ENCODE assay signal across 25 cellular contexts in genomic region chr12:30813741-30814687, GRCh38. TPM values are rescaled to one million over a fixed set of nuclear protein-coding genes. Genes with fewer than 3 reads are reported as not detected.
DNase-seq lines count a peak whose midpoint lies in the region; ATAC-seq and TF ChIP-seq lines count a peak whose summit lies in the region.
"Had no signal": no experiment of that assay in that cellular context is flagged by ENCODE, and none has a peak within 500 bp of the region (broad histone marks: within the 10 kb centered on the region; RNA-seq: fewer than 3 reads in every experiment).

No MANE protein-coding gene starts in this region.

- H3K9me3 Mint-ChIP-seq in activated naive CD4-positive, alpha-beta T cell treated with anti-CD3 and anti-CD28 coated beads for 36 hours: no peaks in the 10 kb centered on the region
- H3K9me3 Mint-ChIP-seq: activated CD4-positive, alpha-beta memory T cell treated with anti-CD3 and anti-CD28 coated beads for 36 hours; activated naive CD8-positive, alpha-beta T cell treated with anti-CD3 and anti-CD28 coated beads, Interleukin-2, amount 10 ng/mL, durations not matched to agents 7 days and 5 days; CD4-positive, CD25-positive, alpha-beta regulatory T cell had no signal

- H3K27me3 ChIP-seq in aorta (ENCODE audit: control insufficient read depth in 1 of 2, insufficient read depth in 2 of 2, low read length in 1 of 2): no peaks in the 10 kb centered on the region
- H3K27me3 ChIP-seq in WERI-Rb-1 (ENCODE audit: insufficient read depth, low read depth, severe bottlenecking): no peaks in the 10 kb centered on the region
- H3K27me3 ChIP-seq: cardiac muscle cell, testis had no signal

- WGBS in aorta, 2 donors: 45 to 62% methylated on average over 2 of the region's 2 CpGs

- H3K4me3 ChIP-seq in fibroblast of the aortic adventitia (ENCODE audit: low read depth, low read length) (no peak overlapping the region), aorta (ENCODE audit: low read length in 2 of 2) (no peak overlapping the region), WERI-Rb-1 (ENCODE audit: low read depth, low read length) (no peak overlapping the region)
- H3K4me3 ChIP-seq: cardiac muscle cell, K562, SK-N-MC, testis had no signal

- no peak overlapping the region for H3K27ac ChIP-seq in aorta (ENCODE audit: low read depth in 1 of 2, low read length in 2 of 2)
- H3K27ac ChIP-seq in WERI-Rb-1: no peak overlapping the region
- H3K27ac ChIP-seq: cardiac muscle cell, SK-N-MC, testis, VCaP had no signal

- intact Hi-C loops in activated naive CD4-positive, alpha-beta T cell treated with anti-CD3 and anti-CD28 coated beads for 36 hours (cut with micrococcal nuclease): loop anchor here (5.0 kb wide), 1 partner anchor 1732 kb away; no protein-coding TSS in a partner anchor
- intact Hi-C loops in aorta (cut with DNase I): no loop called here

- no peak overlapping the region for H3K4me3 Mint-ChIP-seq in activated naive CD4-positive, alpha-beta T cell treated with anti-CD3 and anti-CD28 coated beads for 36 hours
- H3K4me3 Mint-ChIP-seq: activated CD4-positive, alpha-beta memory T cell treated with anti-CD3 and anti-CD28 coated beads for 36 hours; activated naive CD8-positive, alpha-beta T cell treated with anti-CD3 and anti-CD28 coated beads, Interleukin-2, amount 10 ng/mL, durations not matched to agents 7 days and 5 days; CD4-positive, CD25-positive, alpha-beta regulatory T cell; nephron progenitor cell had no signal

- in situ Hi-C loops in SK-MEL-5 (cut with HindIII; ENCODE audit: low pct_unique_long_range_greater_than_20kb, low sequenced_read_pairs): no loop called here

- no peaks in the 10 kb centered on the region for H3K36me3 Mint-ChIP-seq in activated naive CD4-positive, alpha-beta T cell treated with anti-CD3 and anti-CD28 coated beads for 36 hours (ENCODE audit: low read depth)
- H3K36me3 Mint-ChIP-seq: activated CD4-positive, alpha-beta memory T cell treated with anti-CD3 and anti-CD28 coated beads for 36 hours; activated naive CD8-positive, alpha-beta T cell treated with anti-CD3 and anti-CD28 coated beads, Interleukin-2, amount 10 ng/mL, durations not matched to agents 7 days and 5 days; CD4-positive, CD25-positive, alpha-beta regulatory T cell had no signal

- H3K27me3 Mint-ChIP-seq in activated naive CD4-positive, alpha-beta T cell treated with anti-CD3 and anti-CD28 coated beads for 36 hours (ENCODE audit: low read depth): peaks cover 25% of the 10 kb centered on the region

- peak; percentile 36 for DNase-seq in activated naive CD4-positive, alpha-beta T cell treated with anti-CD3 and anti-CD28 coated beads for 36 hours
- DNase-seq in activated naive CD4-positive, alpha-beta T cell (lab: John Stamatoyannopoulos, UW): no peak
- DNase-seq in SK-MEL-5 (ENCODE audit: low read depth, low spot score) (peak; percentile 69), fibroblast of the aortic adventitia (ENCODE audit: low read depth) (peak; percentile 35), aorta (no peak), WERI-Rb-1 (no peak)
- DNase-seq: activated CD4-positive, alpha-beta memory T cell treated with anti-CD3 and anti-CD28 coated beads for 36 hours; activated naive CD8-positive, alpha-beta T cell treated with anti-CD3 and anti-CD28 coated beads, Interleukin-2, amount 10 ng/mL, durations not matched to agents 7 days and 5 days; activated T-cell treated with anti-CD3 and anti-CD28 coated beads, Interleukin-2, amount 50 U/mL, for 1 hour; CD4-positive, CD25-positive, alpha-beta regulatory T cell; dermis blood vessel endothelial cell; GF-D8; left cardiac atrium; NCI-H1694; NCI-H226; nephron progenitor cell; posterior cingulate gyrus; testis had no signal

- H3K36me3 ChIP-seq in aorta (ENCODE audit: control insufficient read depth in 1 of 2, insufficient read depth in 2 of 2, low read length in 1 of 2) (no peaks in the 10 kb centered on the region), WERI-Rb-1 (no peaks in the 10 kb centered on the region)
- H3K36me3 ChIP-seq: cardiac muscle cell had no signal

- H3K4me1 Mint-ChIP-seq in activated naive CD4-positive, alpha-beta T cell treated with anti-CD3 and anti-CD28 coated beads for 36 hours (ENCODE audit: low read depth): peaks cover 4% of the 10 kb centered on the region
- H3K4me1 Mint-ChIP-seq: activated naive CD8-positive, alpha-beta T cell treated with anti-CD3 and anti-CD28 coated beads, Interleukin-2, amount 10 ng/mL, durations not matched to agents 7 days and 5 days; CD4-positive, CD25-positive, alpha-beta regulatory T cell had no signal

- CTCF ChIA-PET in activated naive CD4-positive, alpha-beta T cell treated with anti-CD3 and anti-CD28 coated beads for 36 hours (lab: Charles Lee): interaction anchor here (0.9 to 1.6 kb wide), 3 partner anchors 18 to 174 kb away, joined by 3 to 4 read pairs (median 3); no protein-coding TSS in a partner anchor

- H3K4me1 ChIP-seq in aorta (ENCODE audit: control insufficient read depth in 1 of 2, insufficient read depth in 2 of 2, low read length in 2 of 2): no peaks in the 10 kb centered on the region
- H3K4me1 ChIP-seq: testis had no signal

- no peaks in the 10 kb centered on the region for H3K9me3 ChIP-seq in aorta (ENCODE audit: control insufficient read depth, low read length)
- H3K9me3 ChIP-seq in WERI-Rb-1 (ENCODE audit: severe bottlenecking): no peaks in the 10 kb centered on the region
- H3K9me3 ChIP-seq: testis had no signal

- H3K27ac Mint-ChIP-seq in activated naive CD4-positive, alpha-beta T cell treated with anti-CD3 and anti-CD28 coated beads for 36 hours: no peak overlapping the region
- H3K27ac Mint-ChIP-seq: activated CD4-positive, alpha-beta memory T cell treated with anti-CD3 and anti-CD28 coated beads for 36 hours; activated naive CD8-positive, alpha-beta T cell treated with anti-CD3 and anti-CD28 coated beads, Interleukin-2, amount 10 ng/mL, durations not matched to agents 7 days and 5 days; CD4-positive, CD25-positive, alpha-beta regulatory T cell had no signal

- ATAC-seq in aorta (ENCODE audit: low FRiP score) (peak; percentile 22), HG02642 (IDR thresholded peaks at IDR 0.05; ENCODE audit: poor library complexity, unreplicated experiment) (no peak)
- ATAC-seq: K562, left cardiac atrium, Panc1, sciatic nerve had no signal

- TF ChIP-seq CTCF in fibroblast of the aortic adventitia (IDR thresholded peaks at IDR 0.05; ENCODE audit: insufficient read depth, low read length) (no peak), WERI-Rb-1 (IDR thresholded peaks at IDR 0.05; ENCODE audit: low read depth, low read length) (no peak)

RNA-seq across cellular contexts. Expression of gene CAPRIN2, which starts 59.3 kb away (rescaled TPM):
- total RNA-seq in activated naive CD4-positive, alpha-beta T cell treated with anti-CD3 and anti-CD28 coated beads for 36 hours: 10 to 100 TPM; 10.3 to 11.3 TPM
- total RNA-seq in SK-MEL-5 (2014; rRNA removed; shearing (Covaris generic)): 15.6 and 22.2 TPM in 2 replicates
- 13.7 and 30.3 TPM in 2 replicates for polyA plus RNA-seq in SK-MEL-5 (2015; cell fraction: cytosol; rRNA removed)
- polyA plus RNA-seq in SK-MEL-5 (2015; cell fraction: nucleus; rRNA removed): 154 and 265 TPM in 2 replicates
- total RNA-seq in fibroblast of the aortic adventitia (ENCODE audit: low replicate concordance) (16.4 and 82.2 TPM in 2 replicates), aorta (10 to 100 TPM; 26.5 to 41.2 TPM)
- polyA plus RNA-seq in aorta: 10 to 100 TPM in 1 of 2 donors, 1 to 10 TPM in 1; 7.5 to 43.5 TPM

Comparison
In these comparisons a context has a peak if more than half of its experiments do, and no peak if none do; other contexts are left out.
1. DNase-seq: peak in activated naive CD4-positive, alpha-beta T cell treated with anti-CD3 and anti-CD28 coated beads for 36 hours (single experiment), SK-MEL-5 (single experiment) and fibroblast of the aortic adventitia (single experiment); none in activated naive CD4-positive, alpha-beta T cell (0 of 4), aorta (0 of 2) and WERI-Rb-1 (single experiment).